11 cellular contexts compared by ENCODE assay signal in genomic region chr7:143245123-143245522, GRCh38. TPM values are rescaled to one million over a fixed set of nuclear protein-coding genes. Genes with fewer than 3 reads are reported as not detected.
DNase-seq lines count a peak whose midpoint lies in the region; ATAC-seq and TF ChIP-seq lines count a peak whose summit lies in the region.
"Had no signal": no experiment of that assay in that cellular context is flagged by ENCODE, and none has a peak within 500 bp of the region (broad histone marks: within the 10 kb centered on the region; RNA-seq: fewer than 3 reads in every experiment).

No MANE protein-coding gene starts in this region.

- H3K27ac Mint-ChIP-seq in activated CD8-positive, alpha-beta memory T cell treated with anti-CD3 and anti-CD28 coated beads, Interleukin-2, amount 10 ng/mL, durations not matched to agents 7 days and 5 days: peak overlapping the region; percentile 82

- peaks cover 10% of the 10 kb centered on the region for H3K9me3 Mint-ChIP-seq in activated CD8-positive, alpha-beta memory T cell treated with anti-CD3 and anti-CD28 coated beads, Interleukin-2, amount 10 ng/mL, durations not matched to agents 7 days and 5 days (ENCODE audit: low read depth)

- H3K4me1 ChIP-seq in skeletal muscle satellite cell (ENCODE audit: control insufficient read depth, insufficient read depth, low read length): peaks cover 22% of the 10 kb centered on the region
- H3K4me1 ChIP-seq: vagina had no signal

- peak overlapping the region; percentile 11 for H3K4me2 ChIP-seq in skeletal muscle satellite cell (ENCODE audit: low read length)

- no peaks in the 10 kb centered on the region for H3K27me3 Mint-ChIP-seq in activated CD8-positive, alpha-beta memory T cell treated with anti-CD3 and anti-CD28 coated beads, Interleukin-2, amount 10 ng/mL, durations not matched to agents 7 days and 5 days

- ATAC-seq in activated CD8-positive, alpha-beta memory T cell treated with anti-CD3 and anti-CD28 coated beads, Interleukin-2, amount 10 ng/mL, durations not matched to agents 7 days and 5 days: peak; percentile 73
- no peak for ATAC-seq in GM18511 (IDR thresholded peaks at IDR 0.05; ENCODE audit: unreplicated experiment)
- no peak for ATAC-seq in GM18520 (IDR thresholded peaks at IDR 0.05; ENCODE audit: unreplicated experiment)

- H3K36me3 ChIP-seq in skeletal muscle satellite cell (ENCODE audit: insufficient read depth, low read length): no peaks in the 10 kb centered on the region
- H3K36me3 ChIP-seq: left ventricle myocardium inferior, vagina had no signal

- no peak overlapping the region for H3K9ac ChIP-seq in skeletal muscle satellite cell (ENCODE audit: low read depth, low read length)

- DNase-seq in activated CD8-positive, alpha-beta memory T cell treated with anti-CD3 and anti-CD28 coated beads, Interleukin-2, amount 10 ng/mL, durations not matched to agents 7 days and 5 days: no peak
- no peak for DNase-seq in activated CD8-positive, alpha-beta memory T cell treated with anti-CD3 and anti-CD28 coated beads, Interleukin-2, amount 50 U/mL, for 4 hours
- peak; percentile 60 for DNase-seq in NCI-H748 treated with DMSO at 0.1 percent for 48 hours (lab: John Stamatoyannopoulos, UW)
- DNase-seq in choroid plexus epithelial cell (ENCODE audit: low read depth): peak; percentile 57
- DNase-seq in GM10248 (ENCODE audit: extremely low spot score): no peak
- DNase-seq: activated gamma-delta T cell treated with Interleukin-2 at 50 U/mL for 16 hours, left ventricle myocardium inferior had no signal

- TF ChIP-seq CTCF in choroid plexus epithelial cell (conservative IDR thresholded peaks at IDR 0.05; ENCODE audit: low read depth, low read length): no peak
- no peak for TF ChIP-seq CTCF in GM10248 (IDR thresholded peaks at IDR 0.05; ENCODE audit: control extremely low read depth, extremely low read depth, low read depth, missing control alignments)

- H3K4me3 ChIP-seq in choroid plexus epithelial cell (ENCODE audit: low read depth, low read length): no peak overlapping the region
- no peak overlapping the region for H3K4me3 ChIP-seq in skeletal muscle satellite cell (ENCODE audit: low read length)
- H3K4me3 ChIP-seq: left ventricle myocardium inferior, vagina had no signal

- H3K36me3 Mint-ChIP-seq in activated CD8-positive, alpha-beta memory T cell treated with anti-CD3 and anti-CD28 coated beads, Interleukin-2, amount 10 ng/mL, durations not matched to agents 7 days and 5 days: peaks cover 42% of the 10 kb centered on the region

- H3K4me1 Mint-ChIP-seq in activated CD8-positive, alpha-beta memory T cell treated with anti-CD3 and anti-CD28 coated beads, Interleukin-2, amount 10 ng/mL, durations not matched to agents 7 days and 5 days: peaks cover 78% of the 10 kb centered on the region

- H3K4me3 Mint-ChIP-seq in activated CD8-positive, alpha-beta memory T cell treated with anti-CD3 and anti-CD28 coated beads, Interleukin-2, amount 10 ng/mL, durations not matched to agents 7 days and 5 days: peak overlapping the region; percentile 14

- POLR2A ChIA-PET in GM10248 (lab: Yijun Ruan, JAX): no interaction called here

- CTCF ChIA-PET in activated CD8-positive, alpha-beta memory T cell treated with anti-CD3 and anti-CD28 coated beads, Interleukin-2, amount 10 ng/mL, durations not matched to agents 7 days and 5 days (lab: Charles Lee): interaction anchor here (0.8 to 7.6 kb wide), 8 partner anchors 12 to 237 kb away, joined by 3 to 89 read pairs (median 6); partner anchors contain the start of genes CASP2 and GSTK1
- CTCF ChIA-PET in GM10248 (lab: Yijun Ruan, JAX): interaction anchor here (1.1 to 2.9 kb wide), 3 partner anchors 15 to 171 kb away, joined by 3 to 13 read pairs (median 3); no protein-coding TSS in a partner anchor

- H3K9me3 ChIP-seq in skeletal muscle satellite cell (replicated peaks; ENCODE audit: low read length): no peaks in the 10 kb centered on the region
- H3K9me3 ChIP-seq: vagina had no signal

- no peaks in the 10 kb centered on the region for H3K27me3 ChIP-seq in skeletal muscle satellite cell (ENCODE audit: control insufficient read depth, insufficient read depth, low read length)
- H3K27me3 ChIP-seq: vagina had no signal

RNA-seq across cellular contexts. Expression of gene GSTK1, which starts 18.1 kb away (rescaled TPM):
- 100 to 1,000 TPM; 335 to 436 TPM for total RNA-seq in activated CD8-positive, alpha-beta memory T cell treated with anti-CD3 and anti-CD28 coated beads, Interleukin-2, amount 10 ng/mL, durations not matched to agents 7 days and 5 days
- 77.6 and 102 TPM in 2 replicates for total RNA-seq in skeletal muscle satellite cell (2012; rRNA removed)

RNA-seq across cellular contexts. Expression of gene TAS2R40, which starts 23.3 kb away (rescaled TPM):
- total RNA-seq in activated CD8-positive, alpha-beta memory T cell treated with anti-CD3 and anti-CD28 coated beads, Interleukin-2, amount 10 ng/mL, durations not matched to agents 7 days and 5 days: not detected
- total RNA-seq in skeletal muscle satellite cell (2012; rRNA removed): not detected in 2 replicates
- total RNA-seq: left ventricle myocardium inferior, vagina had no signal

RNA-seq across cellular contexts. Expression of gene TMEM139, which starts 39.6 kb away (rescaled TPM):
- 1 to 10 TPM in 1 of 2 experiments, under 1 TPM in 1; 0.41 to 1.7 TPM for total RNA-seq in activated CD8-positive, alpha-beta memory T cell treated with anti-CD3 and anti-CD28 coated beads, Interleukin-2, amount 10 ng/mL, durations not matched to agents 7 days and 5 days
- total RNA-seq in skeletal muscle satellite cell (2012; rRNA removed): 0.44 TPM in 1 of 2 replicates, not detected in the other
- total RNA-seq: vagina had no signal

RNA-seq across cellular contexts. Expression of gene CASP2, which starts 43.0 kb away (rescaled TPM):
- 100 to 1,000 TPM; 117 to 129 TPM for total RNA-seq in activated CD8-positive, alpha-beta memory T cell treated with anti-CD3 and anti-CD28 coated beads, Interleukin-2, amount 10 ng/mL, durations not matched to agents 7 days and 5 days
- total RNA-seq in skeletal muscle satellite cell (2012; rRNA removed): 8.3 and 9.9 TPM in 2 replicates

Comparison
In these comparisons a context has a peak if more than half of its experiments do, and no peak if none do; other contexts are left out.
1. DNase-seq: peak in NCI-H748 treated with DMSO at 0.1 percent for 48 hours (single experiment) and choroid plexus epithelial cell (single experiment); none in activated CD8-positive, alpha-beta memory T cell treated with anti-CD3 and anti-CD28 coated beads, Interleukin-2, amount 10 ng/mL, durations not matched to agents 7 days and 5 days (single experiment), activated CD8-positive, alpha-beta memory T cell treated with anti-CD3 and anti-CD28 coated beads, Interleukin-2, amount 50 U/mL, for 4 hours (single experiment) and GM10248 (single experiment).